10 cellular contexts compared by ENCODE assay signal in genomic region chr15:31228980-31229826, GRCh38.
DNase-seq lines count a peak whose midpoint lies in the region; ATAC-seq and TF ChIP-seq lines count a peak whose summit lies in the region.
"Had no signal": no experiment of that assay in that cellular context is flagged by ENCODE, and none has a peak within 500 bp of the region (broad histone marks: within the 10 kb centered on the region; RNA-seq: fewer than 3 reads in every experiment).

No MANE protein-coding gene starts in this region.

- no peak for TF ChIP-seq CTCF in OCI-LY3 (IDR thresholded peaks at IDR 0.05; ENCODE audit: low read depth, low read length)
- TF ChIP-seq CTCF in SK-N-SH (IDR thresholded peaks at IDR 0.05), result no peak

- peaks cover 6% of the 10 kb centered on the region for H3K36me3 Mint-ChIP-seq in stimulated activated effector memory CD8-positive, alpha-beta T cell treated with anti-CD3 and anti-CD28 coated beads, Interleukin-12 subunit alpha, Interleukin-12 subunit beta, amount 100 ng/mL, for 72 hours
- H3K36me3 Mint-ChIP-seq: CD4-positive, CD25-positive, alpha-beta regulatory T cell had no signal

- peak overlapping the region; percentile 69 for H3K4me3 ChIP-seq in OCI-LY3 (ENCODE audit: low read length)
- no peak overlapping the region for H3K4me3 ChIP-seq in SK-N-SH (ENCODE audit: low read depth in 2 of 2, low read length in 1 of 2)

- H3K4me3 Mint-ChIP-seq in stimulated activated effector memory CD8-positive, alpha-beta T cell treated with anti-CD3 and anti-CD28 coated beads, Interleukin-12 subunit alpha, Interleukin-12 subunit beta, amount 100 ng/mL, for 72 hours, result no peak overlapping the region

- peaks cover 64% of the 10 kb centered on the region for H3K4me1 ChIP-seq in OCI-LY3 (ENCODE audit: low read length)
- H3K4me1 ChIP-seq in SK-N-SH (ENCODE audit: control insufficient read depth in 1 of 2, insufficient read depth in 2 of 2, low read depth in 1 of 2, low read length in 1 of 2), result peaks cover 0 to 5% of the 10 kb centered on the region in 2 experiments; a peak in 1 of 4 replicates

- no peaks in the 10 kb centered on the region for H3F3A ChIP-seq in SK-N-SH (replicated peaks; ENCODE audit: insufficient read depth)

- peak overlapping the region; percentile 87 for H3K27ac ChIP-seq in OCI-LY3 (ENCODE audit: low read length)
- H3K27ac ChIP-seq in SK-N-SH (ENCODE audit: low read depth in 2 of 2, low read length in 1 of 2), result no peak overlapping the region
- H3K27ac ChIP-seq: VCaP had no signal

- DNase-seq in SHP77 (lab: John Stamatoyannopoulos, UW) (peak; percentile 23 to 51), SHP77 treated with DMSO at 0.1 percent for 48 hours (lab: John Stamatoyannopoulos, UW) (no peak), SK-N-SH (no peak), middle frontal gyrus (ENCODE audit: extremely low spot score, low spot score) (no peak), DMS79 treated with DMSO at 0.1 percent for 48 hours (lab: John Stamatoyannopoulos, UW) (no peak)
- DNase-seq in stimulated activated effector memory CD8-positive, alpha-beta T cell treated with anti-CD3 and anti-CD28 coated beads, Interleukin-12 subunit alpha, Interleukin-12 subunit beta, amount 100 ng/mL, for 72 hours (ENCODE audit: low spot score in 2 of 2), result no peak
- DNase-seq: CD4-positive, CD25-positive, alpha-beta regulatory T cell had no signal

- H3K36me3 ChIP-seq in OCI-LY3 (replicated peaks; ENCODE audit: low read depth, low read length) (peaks cover 11% of the 10 kb centered on the region), SK-N-SH (replicated peaks in 1 of 2; ENCODE audit: control insufficient read depth in 1 of 2, insufficient read depth in 2 of 2, low read length in 1 of 2) (no peaks in the 10 kb centered on the region)

- H3K9ac ChIP-seq in OCI-LY3 (ENCODE audit: low read length) (peak overlapping the region; percentile 52), SK-N-SH (no peak overlapping the region)

- H3K27me3 ChIP-seq in OCI-LY3 (ENCODE audit: low read depth, low read length) (no peaks in the 10 kb centered on the region), SK-N-SH (ENCODE audit: insufficient read depth) (no peaks in the 10 kb centered on the region)

- no peaks in the 10 kb centered on the region for H3K9me3 Mint-ChIP-seq in stimulated activated effector memory CD8-positive, alpha-beta T cell treated with anti-CD3 and anti-CD28 coated beads, Interleukin-12 subunit alpha, Interleukin-12 subunit beta, amount 100 ng/mL, for 72 hours

- POLR2A ChIA-PET in SK-N-SH (lab: Yijun Ruan, JAX), result no interaction called here

- no peak overlapping the region for H3K27ac Mint-ChIP-seq in stimulated activated effector memory CD8-positive, alpha-beta T cell treated with anti-CD3 and anti-CD28 coated beads, Interleukin-12 subunit alpha, Interleukin-12 subunit beta, amount 100 ng/mL, for 72 hours
- H3K27ac Mint-ChIP-seq: CD4-positive, CD25-positive, alpha-beta regulatory T cell had no signal

- 88% methylated on average over 6 of the region's 8 CpGs for WGBS in SK-N-SH (ENCODE audit: low lambda C conversion rate)

- H3K9me2 ChIP-seq in SK-N-SH, result no peaks in the 10 kb centered on the region

- peaks cover 8% of the 10 kb centered on the region for H3K4me1 Mint-ChIP-seq in stimulated activated effector memory CD8-positive, alpha-beta T cell treated with anti-CD3 and anti-CD28 coated beads, Interleukin-12 subunit alpha, Interleukin-12 subunit beta, amount 100 ng/mL, for 72 hours

- H3K9me3 ChIP-seq in OCI-LY3 (ENCODE audit: insufficient read depth, low read length) (no peaks in the 10 kb centered on the region; the same call in 1 of the 2 replicates), SK-N-SH (no peaks in the 10 kb centered on the region)

- TF ChIP-seq EP300 in SK-N-SH (IDR thresholded peaks at IDR 0.05; ENCODE audit: borderline replicate concordance in 1 of 2, low read depth in 1 of 2, low read length in 1 of 2), result no peak

- peak; percentile 65 for ATAC-seq in HG02623 (IDR thresholded peaks at IDR 0.05; ENCODE audit: unreplicated experiment)
- ATAC-seq in stimulated activated effector memory CD8-positive, alpha-beta T cell treated with anti-CD3 and anti-CD28 coated beads, Interleukin-12 subunit alpha, Interleukin-12 subunit beta, amount 100 ng/mL, for 72 hours, result peak; percentile 76

- no peak for TF ChIP-seq RAD21 in SK-N-SH (IDR thresholded peaks at IDR 0.05; ENCODE audit: low read length)

- H3K79me2 ChIP-seq in OCI-LY3 (ENCODE audit: low read length), result peaks cover 4% of the 10 kb centered on the region; the same call in 1 of the 2 replicates
- no peaks in the 10 kb centered on the region for H3K79me2 ChIP-seq in SK-N-SH (ENCODE audit: insufficient read depth)

- H3K4me2 ChIP-seq in OCI-LY3 (ENCODE audit: low read length) (peak overlapping the region; percentile 66), SK-N-SH (no peak overlapping the region)

- H4K20me1 ChIP-seq in OCI-LY3 (ENCODE audit: insufficient read depth, low read length), result no peaks in the 10 kb centered on the region
- H4K20me1 ChIP-seq in SK-N-SH (ENCODE audit: insufficient read depth), result no peaks in the 10 kb centered on the region

- H2AFZ ChIP-seq in OCI-LY3 (ENCODE audit: low read depth, low read length) (no peak overlapping the region), SK-N-SH (ENCODE audit: low read depth) (no peak overlapping the region)

- CTCF ChIA-PET in SK-N-SH (lab: Yijun Ruan, JAX), result interaction anchor here (2.6 kb wide), 1 partner anchor 14 kb away, joined by 11 read pairs; no protein-coding TSS in a partner anchor

TF ChIP-seq in SK-N-SH, 30 proteins besides CTCF, POLR2A, EP300 and RAD21:
- no peak for TF ChIP-seq PBX3 (IDR thresholded peaks at IDR 0.05)
- TF ChIP-seq TCF12 (IDR thresholded peaks at IDR 0.05), result no peak
- TF ChIP-seq FOXJ3 (CRISPR knock-in tag; IDR thresholded peaks at IDR 0.05), result no peak
- no peak for TF ChIP-seq RXRA (IDR thresholded peaks at IDR 0.05; ENCODE audit: borderline replicate concordance, low read depth)
- no peak for TF ChIP-seq CHD2 (IDR thresholded peaks at IDR 0.05; ENCODE audit: low read length, partially characterized antibody)
- TF ChIP-seq SIN3A (IDR thresholded peaks at IDR 0.05; ENCODE audit: borderline replicate concordance, low read depth, low read length), result no peak
- TF ChIP-seq EZH2phosphoT487 (IDR thresholded peaks at IDR 0.05; ENCODE audit: borderline replicate concordance, low read depth), result no peak
- no peak for TF ChIP-seq GABPA (IDR thresholded peaks at IDR 0.05; ENCODE audit: low read depth)
- TF ChIP-seq MEF2A (IDR thresholded peaks at IDR 0.05; ENCODE audit: borderline replicate concordance, low read depth), result no peak
- no peak for TF ChIP-seq POLR2AphosphoS5 (IDR thresholded peaks at IDR 0.05; ENCODE audit: low read depth, low read length)
- no peak for TF ChIP-seq NRF1 (IDR thresholded peaks at IDR 0.05; ENCODE audit: low read depth, low read length)
- TF ChIP-seq USF2 (IDR thresholded peaks at IDR 0.05; ENCODE audit: borderline replicate concordance, low read depth, low read length), result no peak
- TF ChIP-seq IRF3 (IDR thresholded peaks at IDR 0.05; ENCODE audit: low read depth, low read length), result no peak
- no peak for TF ChIP-seq ZBTB33 (IDR thresholded peaks at IDR 0.05; ENCODE audit: borderline replicate concordance, low read depth)
- no peak for TF ChIP-seq ELF1 (IDR thresholded peaks at IDR 0.05)
- TF ChIP-seq TAF1 (IDR thresholded peaks at IDR 0.05; ENCODE audit: borderline replicate concordance, low read depth, low read length), result no peak
- TF ChIP-seq RFX5 (IDR thresholded peaks at IDR 0.05; ENCODE audit: low read length), result no peak
TF ChIP-seq in SK-N-SH: peak in this region for 0.

Comparison
In these comparisons a context has a peak if more than half of its experiments do, and no peak if none do; other contexts are left out.
1. DNase-seq: peak in SHP77 (2 of 2); none in SHP77 treated with DMSO at 0.1 percent for 48 hours (single experiment), stimulated activated effector memory CD8-positive, alpha-beta T cell treated with anti-CD3 and anti-CD28 coated beads, Interleukin-12 subunit alpha, Interleukin-12 subunit beta, amount 100 ng/mL, for 72 hours (0 of 2), SK-N-SH (single experiment), middle frontal gyrus (single experiment) and DMS79 treated with DMSO at 0.1 percent for 48 hours (single experiment).